31 cellular contexts compared by ENCODE assay signal in genomic region chr10:86824151-86824550, GRCh38.
DNase-seq lines count a peak whose midpoint lies in the region; ATAC-seq and TF ChIP-seq lines count a peak whose summit lies in the region.
"Had no signal": no experiment of that assay in that cellular context is flagged by ENCODE, and none has a peak within 500 bp of the region (broad histone marks: within the 10 kb centered on the region; RNA-seq: fewer than 3 reads in every experiment).

No MANE protein-coding gene starts in this region.

- H3K14ac ChIP-seq in neuronal stem cell (ENCODE audit: low read length): no peak overlapping the region

- H3K27me3 Mint-ChIP-seq in WTC11 (ENCODE audit: low read depth): no peaks in the 10 kb centered on the region
- H3K27me3 Mint-ChIP-seq in activated CD8-positive, alpha-beta memory T cell treated with anti-CD3 and anti-CD28 coated beads, Interleukin-2, amount 10 ng/mL, durations not matched to agents 7 days and 5 days: no peaks in the 10 kb centered on the region
- H3K27me3 Mint-ChIP-seq: activated naive CD8-positive, alpha-beta T cell treated with anti-CD3 and anti-CD28 coated beads, Interleukin-2, amount 50 U/mL, for 24 hours had no signal

- TF ChIP-seq CTCF in WTC11 (IDR thresholded peaks at IDR 0.05) (no peak), upper lobe of right lung (IDR thresholded peaks at IDR 0.05) (no peak)

- intact Hi-C loops in upper lobe of right lung (cut with DNase I): no loop called here

- CTCF ChIA-PET in WTC11 (lab: Charles Lee): no interaction called here
- CTCF ChIA-PET in activated CD8-positive, alpha-beta memory T cell treated with anti-CD3 and anti-CD28 coated beads, Interleukin-2, amount 10 ng/mL, durations not matched to agents 7 days and 5 days (lab: Charles Lee): no interaction called here

- no peak overlapping the region for H2BK5ac ChIP-seq in neuronal stem cell (ENCODE audit: low read length)

- no peak overlapping the region for H3K4me2 ChIP-seq in neuronal stem cell (ENCODE audit: insufficient read depth, low read length, poor library complexity, severe bottlenecking)
- H3K4me2 ChIP-seq: BLaER1 treated with 17β-estradiol and CSF1 and Interleukin-3, amounts not matched to agents 10 nM and 100 nM; SK-N-SH had no signal

- no peak overlapping the region for H3K23ac ChIP-seq in neuronal stem cell (ENCODE audit: low read depth, low read length, poor library complexity)

- no CpG with 5 or more reads among the region's 4 CpGs for WGBS in neuronal stem cell (ENCODE audit: extremely low coverage in 2 of 2, insufficient read length in 2 of 2, insufficient replicate concordance in 1 of 2), 2 donors

- H3K9me3 ChIP-seq in HUES6 (ENCODE audit: control insufficient read depth, insufficient read depth, low read depth, low read length): no peaks in the 10 kb centered on the region
- no peaks in the 10 kb centered on the region for H3K9me3 ChIP-seq in neuronal stem cell (replicated peaks in 1 of 2; ENCODE audit: control insufficient read depth in 2 of 2, insufficient read depth in 1 of 2, low read depth in 1 of 2, low read length in 2 of 2)
- no peaks in the 10 kb centered on the region for H3K9me3 ChIP-seq in upper lobe of right lung
- H3K9me3 ChIP-seq: BLaER1 treated with 17β-estradiol and CSF1 and Interleukin-3, amounts not matched to agents 10 nM and 100 nM; esophagus squamous epithelium; heart right ventricle; left lung; SK-N-SH; tibial nerve had no signal

- H3K4ac ChIP-seq in neuronal stem cell (ENCODE audit: low read length): no peak overlapping the region

- H3K9me3 Mint-ChIP-seq in WTC11: no peaks in the 10 kb centered on the region
- no peaks in the 10 kb centered on the region for H3K9me3 Mint-ChIP-seq in activated CD8-positive, alpha-beta memory T cell treated with anti-CD3 and anti-CD28 coated beads, Interleukin-2, amount 10 ng/mL, durations not matched to agents 7 days and 5 days (ENCODE audit: low read depth)
- H3K9me3 Mint-ChIP-seq: activated naive CD8-positive, alpha-beta T cell treated with anti-CD3 and anti-CD28 coated beads, Interleukin-2, amount 50 U/mL, for 24 hours; immature natural killer cell; T-helper 1 cell treated with Interleukin-12 subunit alpha and Interleukin-12 subunit beta and Interleukin-4 antibody, amounts not matched to agents 30 μg/mL and 1 μg/mL, for 36 hours had no signal

- H3K27ac Mint-ChIP-seq in WTC11: peak overlapping the region; percentile 67
- H3K27ac Mint-ChIP-seq in activated CD8-positive, alpha-beta memory T cell treated with anti-CD3 and anti-CD28 coated beads, Interleukin-2, amount 10 ng/mL, durations not matched to agents 7 days and 5 days: no peak overlapping the region
- H3K27ac Mint-ChIP-seq: activated naive CD8-positive, alpha-beta T cell treated with anti-CD3 and anti-CD28 coated beads, Interleukin-2, amount 50 U/mL, for 24 hours; immature natural killer cell; naive B cell; T-helper 1 cell treated with Interleukin-12 subunit alpha and Interleukin-12 subunit beta and Interleukin-4 antibody, amounts not matched to agents 30 μg/mL and 1 μg/mL, for 36 hours had no signal

- peaks cover 72% of the 10 kb centered on the region for H3K4me1 Mint-ChIP-seq in WTC11
- no peaks in the 10 kb centered on the region for H3K4me1 Mint-ChIP-seq in activated CD8-positive, alpha-beta memory T cell treated with anti-CD3 and anti-CD28 coated beads, Interleukin-2, amount 10 ng/mL, durations not matched to agents 7 days and 5 days
- H3K4me1 Mint-ChIP-seq: activated naive CD8-positive, alpha-beta T cell treated with anti-CD3 and anti-CD28 coated beads, Interleukin-2, amount 50 U/mL, for 24 hours; immature natural killer cell; naive B cell had no signal

- POLR2A ChIA-PET in WTC11 (lab: Charles Lee): no interaction called here

- DNase-seq in WTC11 (ENCODE audit: low spot score): no peak
- DNase-seq in iPS-NIHi11 (ENCODE audit: low spot score): peak; percentile 13
- no peak for DNase-seq in neuronal stem cell (ENCODE audit: low spot score)
- DNase-seq in upper lobe of right lung: no peak
- DNase-seq in activated CD8-positive, alpha-beta memory T cell treated with anti-CD3 and anti-CD28 coated beads, Interleukin-2, amount 10 ng/mL, durations not matched to agents 7 days and 5 days: no peak
- no peak for DNase-seq in HuH-7 (ENCODE audit: low spot score)
- DNase-seq: activated CD4-positive, alpha-beta T cell treated with anti-CD3 and anti-CD28 coated beads, Interleukin-2, amount 50 U/mL, for 1 hour; activated CD4-positive, CD25-positive, alpha-beta regulatory T cell; activated naive CD8-positive, alpha-beta T cell treated with anti-CD3 and anti-CD28 coated beads, Interleukin-2, amount 50 U/mL, for 24 hours; activated T-cell treated with anti-CD3 and anti-CD28 coated beads, Interleukin-2, amount 50 U/mL, for 48 hours; central memory CD4-positive, alpha-beta T cell; DMS153; esophagus squamous epithelium; foreskin melanocyte; heart right ventricle; immature natural killer cell; KG1; left lung; MM.1S; naive B cell; NCI-H2107; NCI-H774; occipital lobe; RPMI8226; SK-N-SH; stimulated activated CD4-positive, alpha-beta T cell treated with anti-CD3 and anti-CD28 coated beads, Interleukin-4, amount 100 ng/mL, for 24 hours had no signal

- 0 out of 2 replicates have a peak overlapping the region, but pooled peaks have one; percentile 8 for H3K4me3 Mint-ChIP-seq in WTC11
- H3K4me3 Mint-ChIP-seq in activated CD8-positive, alpha-beta memory T cell treated with anti-CD3 and anti-CD28 coated beads, Interleukin-2, amount 10 ng/mL, durations not matched to agents 7 days and 5 days: no peak overlapping the region
- H3K4me3 Mint-ChIP-seq: activated naive CD8-positive, alpha-beta T cell treated with anti-CD3 and anti-CD28 coated beads, Interleukin-2, amount 50 U/mL, for 24 hours; immature natural killer cell; naive B cell; T-helper 1 cell treated with Interleukin-12 subunit alpha and Interleukin-12 subunit beta and Interleukin-4 antibody, amounts not matched to agents 30 μg/mL and 1 μg/mL, for 36 hours had no signal

- no peak overlapping the region for H2BK120ac ChIP-seq in neuronal stem cell (ENCODE audit: low read depth, low read length)

- no peak overlapping the region for H4K91ac ChIP-seq in neuronal stem cell (ENCODE audit: low read depth, low read length, poor library complexity)

- H4K8ac ChIP-seq in neuronal stem cell (ENCODE audit: low read depth, low read length): no peak overlapping the region

- no peaks in the 10 kb centered on the region for H3K36me3 Mint-ChIP-seq in WTC11
- H3K36me3 Mint-ChIP-seq in activated CD8-positive, alpha-beta memory T cell treated with anti-CD3 and anti-CD28 coated beads, Interleukin-2, amount 10 ng/mL, durations not matched to agents 7 days and 5 days: no peaks in the 10 kb centered on the region
- H3K36me3 Mint-ChIP-seq: immature natural killer cell, naive B cell had no signal

- no peaks in the 10 kb centered on the region for H3K79me1 ChIP-seq in neuronal stem cell (ENCODE audit: low read depth, low read length)

- ATAC-seq in WTC11 (peak; percentile 52), upper lobe of right lung (no peak)
- ATAC-seq in activated CD8-positive, alpha-beta memory T cell treated with anti-CD3 and anti-CD28 coated beads, Interleukin-2, amount 10 ng/mL, durations not matched to agents 7 days and 5 days: no peak
- ATAC-seq: activated naive CD8-positive, alpha-beta T cell treated with anti-CD3 and anti-CD28 coated beads, Interleukin-2, amount 50 U/mL, for 24 hours; GM12878; left lung had no signal

- H2BK12ac ChIP-seq in neuronal stem cell (ENCODE audit: low read length): no peak overlapping the region

- no peak overlapping the region for H2AK5ac ChIP-seq in neuronal stem cell (ENCODE audit: low read depth, low read length)

- no peak overlapping the region for H3K9ac ChIP-seq in HUES6 (ENCODE audit: low read length)
- H3K9ac ChIP-seq in neuronal stem cell (ENCODE audit: low read depth, low read length, poor library complexity): no peak overlapping the region
- H3K9ac ChIP-seq: BLaER1 treated with 17β-estradiol and CSF1 and Interleukin-3, amounts not matched to agents 10 nM and 100 nM; SK-N-SH had no signal

- no peak overlapping the region for H2AFZ ChIP-seq in neuronal stem cell (ENCODE audit: low read length)

- H3K18ac ChIP-seq in neuronal stem cell (ENCODE audit: low read length): no peak overlapping the region

- H3K27ac ChIP-seq in HUES6 (ENCODE audit: low read depth, low read length): no peak overlapping the region
- peak overlapping the region; percentile 5 for H3K27ac ChIP-seq in neuronal stem cell (replicated peaks; ENCODE audit: low read length)
- no peak overlapping the region for H3K27ac ChIP-seq in upper lobe of right lung
- H3K27ac ChIP-seq: BLaER1 treated with 17β-estradiol and CSF1 and Interleukin-3, amounts not matched to agents 10 nM and 100 nM; esophagus squamous epithelium; heart right ventricle; left lung; tibial nerve had no signal

- H3K36me3 ChIP-seq in HUES6 (ENCODE audit: control insufficient read depth, insufficient read depth, low read length) (no peaks in the 10 kb centered on the region), neuronal stem cell (replicated peaks in 1 of 2; ENCODE audit: control insufficient read depth in 2 of 2, insufficient read depth in 2 of 2, low read length in 2 of 2) (peaks cover 0 to 8% of the 10 kb centered on the region in 2 donors), upper lobe of right lung (no peaks in the 10 kb centered on the region)
- H3K36me3 ChIP-seq: BLaER1 treated with 17β-estradiol and CSF1 and Interleukin-3, amounts not matched to agents 10 nM and 100 nM; esophagus squamous epithelium; heart right ventricle; left lung; tibial nerve had no signal

- no peaks in the 10 kb centered on the region for H3K27me3 ChIP-seq in HUES6 (ENCODE audit: control insufficient read depth, insufficient read depth, low read length)
- H3K27me3 ChIP-seq in neuronal stem cell (ENCODE audit: control insufficient read depth in 3 of 3, insufficient read depth in 3 of 3, low read depth in 1 of 3, low read length in 3 of 3): no peaks in the 10 kb centered on the region
- no peaks in the 10 kb centered on the region for H3K27me3 ChIP-seq in upper lobe of right lung
- H3K27me3 ChIP-seq: BLaER1 treated with 17β-estradiol and CSF1 and Interleukin-3, amounts not matched to agents 10 nM and 100 nM; esophagus squamous epithelium; left lung; tibial nerve had no signal

- H3K4me1 ChIP-seq in HUES6 (ENCODE audit: control insufficient read depth, insufficient read depth, low read length): peaks cover 60% of the 10 kb centered on the region
- H3K4me1 ChIP-seq in neuronal stem cell (ENCODE audit: control insufficient read depth in 2 of 2, insufficient read depth in 1 of 2, low read depth in 1 of 2, low read length in 2 of 2): peaks cover 0 to 5% of the 10 kb centered on the region in 2 donors
- H3K4me1 ChIP-seq in upper lobe of right lung: no peaks in the 10 kb centered on the region
- H3K4me1 ChIP-seq: BLaER1 treated with 17β-estradiol and CSF1 and Interleukin-3, amounts not matched to agents 10 nM and 100 nM; left lung had no signal

- no peak overlapping the region for H2BK15ac ChIP-seq in neuronal stem cell (ENCODE audit: low read length)

- H3K4me3 ChIP-seq in HUES6 (ENCODE audit: low read depth, low read length): 0 out of 2 replicates have a peak overlapping the region, but pooled peaks have one; percentile 23
- no peak overlapping the region for H3K4me3 ChIP-seq in neuronal stem cell (ENCODE audit: low read length in 2 of 2)
- H3K4me3 ChIP-seq in upper lobe of right lung: no peak overlapping the region
- H3K4me3 ChIP-seq: BLaER1 treated with 17β-estradiol and CSF1 and Interleukin-3, amounts not matched to agents 10 nM and 100 nM; esophagus squamous epithelium; GM12878; heart right ventricle; left lung; tibial nerve had no signal
